Comparison of ENCODE assay signal across 12 cellular contexts in the genomic region with DNA sequence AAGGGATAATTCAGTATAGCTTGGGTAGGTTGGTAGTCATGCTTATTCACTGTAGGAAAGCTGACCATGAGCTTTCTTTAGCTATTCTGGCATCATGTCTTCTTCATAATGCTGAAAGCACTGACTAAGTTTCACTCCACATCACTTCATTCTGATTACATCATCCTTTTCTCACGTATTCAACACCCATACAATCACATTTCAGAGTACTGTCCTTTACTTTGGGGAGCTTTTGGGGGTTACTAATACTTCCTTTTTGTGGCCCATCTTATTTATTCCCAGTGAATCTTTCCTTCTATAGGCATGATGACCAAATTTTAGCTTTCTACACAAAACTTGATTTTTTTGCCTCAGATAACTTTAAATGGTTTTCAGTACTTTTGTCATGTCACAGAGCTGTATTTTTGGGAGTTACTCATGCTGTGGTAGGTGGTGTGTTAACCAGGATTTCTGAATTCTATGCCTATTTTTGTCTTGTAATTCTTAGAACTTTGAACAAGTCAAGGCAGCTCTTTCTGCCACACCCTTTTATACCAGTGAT. TPM values are rescaled to one million over a fixed set of nuclear protein-coding genes. Genes with fewer than 3 reads are reported as not detected.
DNase-seq lines count a peak whose midpoint lies in the region; ATAC-seq, FAIRE-seq and TF ChIP-seq lines count a peak whose summit lies in the region.
"Had no signal": no experiment of that assay in that cellular context is flagged by ENCODE, and none has a peak within 500 bp of the region (broad histone marks: within the 10 kb centered on the region; RNA-seq: fewer than 3 reads in every experiment).

No MANE protein-coding gene starts in this region.

- 37 to 56% (median 53%) methylated on average over 1 of the region's 1 CpG for WGBS in small intestine, 3 donors

- peak overlapping the region in 4 of 7 donors; percentile 3 to 71 (median 16) for H3K27ac Mint-ChIP-seq in CD4-positive, alpha-beta memory T cell
- peak overlapping the region; percentile 85 for H3K27ac Mint-ChIP-seq in activated naive CD8-positive, alpha-beta T cell treated with anti-CD3 and anti-CD28 coated beads, Interleukin-2, amount 50 U/mL, for 24 hours
- peak overlapping the region; percentile 50 for H3K27ac Mint-ChIP-seq in mesothelial cell of epicardium

- no peak overlapping the region for H3K4me3 ChIP-seq in CD4-positive, alpha-beta memory T cell (ENCODE audit: low read length in 2 of 2)
- H3K4me3 ChIP-seq in HUES6 (ENCODE audit: low read depth, low read length) (no peak overlapping the region), small intestine (ENCODE audit: low read depth in 1 of 2, low read length in 2 of 2) (no peak overlapping the region)
- H3K4me3 ChIP-seq: left ventricle myocardium inferior, MG63 had no signal

- no peak overlapping the region for H3K4me3 Mint-ChIP-seq in CD4-positive, alpha-beta memory T cell
- peak overlapping the region; percentile 10 for H3K4me3 Mint-ChIP-seq in activated naive CD8-positive, alpha-beta T cell treated with anti-CD3 and anti-CD28 coated beads, Interleukin-2, amount 50 U/mL, for 24 hours
- H3K4me3 Mint-ChIP-seq in mesothelial cell of epicardium, result no peak overlapping the region

- CTCF ChIA-PET in CD4-positive, alpha-beta memory T cell (lab: Charles Lee; ENCODE audit: partially characterized antibody), result interaction anchor here (0.9 to 1.0 kb wide), 2 partner anchors 9 to 24 kb away, joined by 3 read pairs; no protein-coding TSS in a partner anchor

- no peaks in the 10 kb centered on the region for H3K4me1 ChIP-seq in CD4-positive, alpha-beta memory T cell (ENCODE audit: insufficient read depth, low read length)
- no peaks in the 10 kb centered on the region for H3K4me1 ChIP-seq in HUES6 (ENCODE audit: control insufficient read depth, insufficient read depth, low read length)
- H3K4me1 ChIP-seq in small intestine (ENCODE audit: control insufficient read depth in 2 of 2, insufficient read depth in 1 of 2, low read depth in 1 of 2, low read length in 1 of 2), result no peaks in the 10 kb centered on the region

- no peaks in the 10 kb centered on the region for H3K27me3 Mint-ChIP-seq in CD4-positive, alpha-beta memory T cell
- H3K27me3 Mint-ChIP-seq in activated naive CD8-positive, alpha-beta T cell treated with anti-CD3 and anti-CD28 coated beads, Interleukin-2, amount 50 U/mL, for 24 hours, result no peaks in the 10 kb centered on the region
- no peaks in the 10 kb centered on the region for H3K27me3 Mint-ChIP-seq in mesothelial cell of epicardium (ENCODE audit: low read depth)

- H3K36me3 Mint-ChIP-seq in CD4-positive, alpha-beta memory T cell, result peaks cover 14 to 66% of the 10 kb centered on the region in 2 donors
- H3K36me3 Mint-ChIP-seq in activated naive CD8-positive, alpha-beta T cell treated with anti-CD3 and anti-CD28 coated beads, Interleukin-2, amount 50 U/mL, for 24 hours (ENCODE audit: low read depth), result peaks cover 55% of the 10 kb centered on the region
- H3K36me3 Mint-ChIP-seq in mesothelial cell of epicardium, result peaks cover 35% of the 10 kb centered on the region

- H3K9me3 ChIP-seq in CD4-positive, alpha-beta memory T cell (ENCODE audit: control insufficient read depth in 1 of 2, low read length in 2 of 2), result no peaks in the 10 kb centered on the region
- H3K9me3 ChIP-seq in HUES6 (ENCODE audit: control insufficient read depth, insufficient read depth, low read depth, low read length), result no peaks in the 10 kb centered on the region
- H3K9me3 ChIP-seq in small intestine (ENCODE audit: control insufficient read depth, low read depth), result no peaks in the 10 kb centered on the region
- H3K9me3 ChIP-seq: left ventricle myocardium inferior, MG63 had no signal

- no peak overlapping the region for H3K9ac ChIP-seq in HUES6 (ENCODE audit: low read length)

- peak; percentile 92 for ATAC-seq in activated naive CD8-positive, alpha-beta T cell treated with anti-CD3 and anti-CD28 coated beads, Interleukin-2, amount 50 U/mL, for 24 hours

- H3K4me1 Mint-ChIP-seq in CD4-positive, alpha-beta memory T cell, result peaks cover 0 to 6% (median 1%) of the 10 kb centered on the region in 4 donors
- H3K4me1 Mint-ChIP-seq in activated naive CD8-positive, alpha-beta T cell treated with anti-CD3 and anti-CD28 coated beads, Interleukin-2, amount 50 U/mL, for 24 hours, result peaks cover 35% of the 10 kb centered on the region
- no peaks in the 10 kb centered on the region for H3K4me1 Mint-ChIP-seq in mesothelial cell of epicardium

- FAIRE-seq in small intestine (lab: Jason Lieb, UNC), result no peak

- DNase-seq in CD4-positive, alpha-beta memory T cell, result no peak
- no peak for DNase-seq in activated naive CD8-positive, alpha-beta T cell treated with anti-CD3 and anti-CD28 coated beads, Interleukin-2, amount 50 U/mL, for 24 hours
- DNase-seq in mesothelial cell of epicardium (ENCODE audit: low spot score in 2 of 2, unreplicated experiment in 2 of 2) (no peak), NCI-H69 (lab: John Stamatoyannopoulos, UW) (no peak), ecto neural progenitor cell (ENCODE audit: low spot score) (no peak), occipital lobe (lab: John Stamatoyannopoulos, UW) (no peak), small intestine (no peak)
- DNase-seq: DMS53, left ventricle myocardium inferior, MG63 had no signal

- POLR2A ChIA-PET in CD4-positive, alpha-beta memory T cell (lab: Charles Lee; ENCODE audit: partially characterized antibody), result no interaction called here

- H3K9me3 Mint-ChIP-seq in CD4-positive, alpha-beta memory T cell, result peaks cover 0 to 1% (median 0%) of the 10 kb centered on the region in 8 donors
- no peaks in the 10 kb centered on the region for H3K9me3 Mint-ChIP-seq in activated naive CD8-positive, alpha-beta T cell treated with anti-CD3 and anti-CD28 coated beads, Interleukin-2, amount 50 U/mL, for 24 hours
- H3K9me3 Mint-ChIP-seq in mesothelial cell of epicardium, result no peaks in the 10 kb centered on the region

- no peak overlapping the region for H3K27ac ChIP-seq in CD4-positive, alpha-beta memory T cell (ENCODE audit: low read depth, low read length)
- H3K27ac ChIP-seq in HUES6 (ENCODE audit: low read depth, low read length), result peak overlapping the region; percentile 25; the same call in 1 of the 2 replicates
- H3K27ac ChIP-seq in small intestine (ENCODE audit: low read depth in 1 of 2, low read length in 1 of 2), result no peak overlapping the region
- H3K27ac ChIP-seq: left ventricle myocardium inferior had no signal

- H3K36me3 ChIP-seq in CD4-positive, alpha-beta memory T cell (ENCODE audit: insufficient read depth, low read length), result peaks cover 19% of the 10 kb centered on the region
- H3K36me3 ChIP-seq in HUES6 (ENCODE audit: control insufficient read depth, insufficient read depth, low read length), result peaks cover 54% of the 10 kb centered on the region
- peaks cover 7 to 15% of the 10 kb centered on the region in 2 donors for H3K36me3 ChIP-seq in small intestine (ENCODE audit: control insufficient read depth in 2 of 2, insufficient read depth in 2 of 2, low read length in 2 of 2)

- intact Hi-C loops in CD4-positive, alpha-beta memory T cell (cut with micrococcal nuclease), result no loop called here

- no peak for TF ChIP-seq CTCF in mesothelial cell of epicardium (IDR thresholded peaks at IDR 0.05; ENCODE audit: unreplicated experiment)

- H3K27me3 ChIP-seq in CD4-positive, alpha-beta memory T cell (ENCODE audit: insufficient read depth, low read length), result no peaks in the 10 kb centered on the region
- no peaks in the 10 kb centered on the region for H3K27me3 ChIP-seq in HUES6 (ENCODE audit: control insufficient read depth, insufficient read depth, low read length)
- H3K27me3 ChIP-seq in small intestine (ENCODE audit: control insufficient read depth in 2 of 2, insufficient read depth in 2 of 2, low read length in 2 of 2), result no peaks in the 10 kb centered on the region
- H3K27me3 ChIP-seq: MG63 had no signal

RNA-seq across cellular contexts. Expression of a gene that starts 23.4 kb away (rescaled TPM):
- 10 to 100 TPM; 27.3 to 35.7 TPM for total RNA-seq in CD4-positive, alpha-beta memory T cell
- 10 to 100 TPM in 1 of 2 donors, 1 to 10 TPM in 1; 2.8 to 13.2 TPM for polyA plus RNA-seq in CD4-positive, alpha-beta memory T cell
- total RNA-seq in mesothelial cell of epicardium, result 25.2 to 28.9 TPM (median 26.8 TPM) in 3 replicates
- 56.0 TPM for total RNA-seq in occipital lobe
- 1 to 10 TPM; 7.4 to 9.2 (median 7.8) TPM for polyA plus RNA-seq in small intestine

RNA-seq across cellular contexts. Expression of a gene that starts 23.5 kb away (rescaled TPM):
- total RNA-seq in CD4-positive, alpha-beta memory T cell, result 10 to 100 TPM; 13.0 to 15.2 TPM
- 1 to 10 TPM; 4.8 to 7.2 TPM for polyA plus RNA-seq in CD4-positive, alpha-beta memory T cell
- total RNA-seq in mesothelial cell of epicardium (124 to 132 TPM (median 127 TPM) in 3 replicates), occipital lobe (92.0 TPM)
- 10 to 100 TPM in 2 of 3 donors, 1 to 10 TPM in 1; 7.0 to 30.0 (median 11.9) TPM for polyA plus RNA-seq in small intestine

RNA-seq across cellular contexts. Expression of a gene that starts 54.3 kb away (rescaled TPM):
- not detected for total RNA-seq in CD4-positive, alpha-beta memory T cell
- polyA plus RNA-seq in CD4-positive, alpha-beta memory T cell, result not detected
- total RNA-seq in mesothelial cell of epicardium (not detected in 3 replicates), occipital lobe (not detected)
- 10 to 100 TPM; 19.6 to 49.6 (median 34.0) TPM for polyA plus RNA-seq in small intestine
- total RNA-seq: left ventricle myocardium inferior, subcutaneous adipose tissue had no signal

RNA-seq across cellular contexts. Expression of a gene that starts 59.6 kb away (rescaled TPM):
- 1 to 10 TPM; 6.6 to 7.4 TPM for total RNA-seq in CD4-positive, alpha-beta memory T cell
- 10 to 100 TPM; 16.3 to 17.6 TPM for polyA plus RNA-seq in CD4-positive, alpha-beta memory T cell
- 13.4 to 14.8 TPM (median 14.4 TPM) in 3 replicates for total RNA-seq in mesothelial cell of epicardium
- total RNA-seq in occipital lobe, result 11.2 TPM
- polyA plus RNA-seq in small intestine, result 1 to 10 TPM; 1.6 to 4.2 (median 2.2) TPM

Comparison
In these comparisons a context has a peak if more than half of its experiments do, and no peak if none do; other contexts are left out.
1. H3K27ac Mint-ChIP-seq: peak in every context shown above with its lines; median percentile 85 in activated naive CD8-positive, alpha-beta T cell treated with anti-CD3 and anti-CD28 coated beads, Interleukin-2, amount 50 U/mL, for 24 hours; 50 in mesothelial cell of epicardium; 16 in CD4-positive, alpha-beta memory T cell.